Comparison of ENCODE assay signal across 1 cellular context in genomic region chr16:28063611-28064061, GRCh38.
TF ChIP-seq lines count a peak whose summit lies in the region.

Gene GSG1L (minus strand): TSS chr16:28063714. CDS start chr16:28063424, 290 bp downstream.

TF ChIP-seq in SK-N-SH treated with all-trans-retinoic acid at 6 μM for 48 hours, 23 proteins besides CTCF, POLR2A, EP300 and RAD21 (continued from another document):
- TF ChIP-seq TSHZ2 (CRISPR knock-in tag; IDR thresholded peaks at IDR 0.05) (no peak), PATZ1 (CRISPR knock-in tag; IDR thresholded peaks at IDR 0.05; ENCODE audit: borderline replicate concordance) (no peak), PPARA (CRISPR knock-in tag; IDR thresholded peaks at IDR 0.05; ENCODE audit: borderline replicate concordance) (no peak), ESRRG (CRISPR knock-in tag; IDR thresholded peaks at IDR 0.05) (no peak), ARNTL (CRISPR knock-in tag; IDR thresholded peaks at IDR 0.05; ENCODE audit: borderline replicate concordance, low read depth) (no peak), ZC3H10 (CRISPR knock-in tag; IDR thresholded peaks at IDR 0.05) (no peak), RARB (CRISPR knock-in tag; IDR thresholded peaks at IDR 0.05) (no peak)
